27 cellular contexts compared by ENCODE assay signal in the genomic region with DNA sequence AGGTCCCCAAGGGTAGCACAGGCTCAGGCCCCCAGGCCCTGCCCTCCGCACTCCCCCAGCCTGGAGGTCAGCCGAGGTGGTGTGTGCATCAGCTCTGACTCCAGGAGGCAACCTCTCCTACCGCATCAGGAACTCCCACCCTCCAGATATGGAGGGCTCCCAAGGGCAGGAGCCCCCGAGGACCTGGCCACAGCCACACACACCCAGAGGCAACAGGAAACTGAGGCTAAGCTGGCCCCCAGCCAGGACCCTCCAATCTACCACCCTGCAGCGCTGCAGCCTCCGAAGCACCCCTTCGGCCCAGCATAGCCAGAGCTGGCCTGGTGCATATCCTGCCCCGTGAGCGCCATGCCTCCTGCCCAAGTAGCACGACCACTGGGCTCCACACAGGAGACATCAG.
"Had no signal": no experiment of that assay in that cellular context is flagged by ENCODE, and none has a peak within 500 bp of the region (broad histone marks: within the 10 kb centered on the region; RNA-seq: fewer than 3 reads in every experiment).

No MANE protein-coding gene starts in this region.

- H3K9me3 Mint-ChIP-seq: activated B cell treated with CpG ODN at 0.5 μM for 24 hours; activated CD4-positive, alpha-beta memory T cell treated with anti-CD3 and anti-CD28 coated beads, Interleukin-2, amount 10 ng/mL, durations not matched to agents 7 days and 5 days; activated CD4-positive, alpha-beta T cell treated with anti-CD3 and anti-CD28 coated beads, Interleukin-2, amount 10 ng/mL, durations not matched to agents 24 days and 14 days; activated naive CD4-positive, alpha-beta T cell treated with anti-CD3 and anti-CD28 coated beads for 36 hours; activated naive CD8-positive, alpha-beta T cell treated with anti-CD3 and anti-CD28 coated beads for 36 hours; activated T-helper 17 cell treated with anti-CD3 and anti-CD28 coated beads, Interleukin-2, amount 50 U/mL, for 72 hours; T-cell had no signal

- H3K4me1 Mint-ChIP-seq: activated T-helper 17 cell treated with anti-CD3 and anti-CD28 coated beads, Interleukin-2, amount 50 U/mL, for 72 hours had no signal

- H3K27me3 Mint-ChIP-seq: activated naive CD8-positive, alpha-beta T cell treated with anti-CD3 and anti-CD28 coated beads for 36 hours; activated T-helper 17 cell treated with anti-CD3 and anti-CD28 coated beads, Interleukin-2, amount 50 U/mL, for 72 hours; T-cell had no signal

- H3K27ac ChIP-seq: KMS-11, SK-N-MC had no signal

- H3K27ac Mint-ChIP-seq: activated B cell treated with CpG ODN at 0.5 μM for 24 hours; activated CD4-positive, alpha-beta memory T cell treated with anti-CD3 and anti-CD28 coated beads, Interleukin-2, amount 10 ng/mL, durations not matched to agents 7 days and 5 days; activated CD4-positive, alpha-beta T cell treated with anti-CD3 and anti-CD28 coated beads, Interleukin-2, amount 10 ng/mL, durations not matched to agents 24 days and 14 days; activated naive CD4-positive, alpha-beta T cell treated with anti-CD3 and anti-CD28 coated beads for 36 hours; activated naive CD8-positive, alpha-beta T cell treated with anti-CD3 and anti-CD28 coated beads for 36 hours; activated T-helper 17 cell treated with anti-CD3 and anti-CD28 coated beads, Interleukin-2, amount 50 U/mL, for 72 hours; T-cell had no signal

- H3K36me3 ChIP-seq: MG63 had no signal

- H3K4me2 ChIP-seq: KMS-11 had no signal

- H3K4me3 ChIP-seq: MG63, SK-N-MC had no signal

- H3K9me3 ChIP-seq: MG63 had no signal

- DNase-seq: activated B cell treated with CpG ODN at 0.5 μM for 24 hours; activated CD4-positive, alpha-beta memory T cell treated with anti-CD3 and anti-CD28 coated beads, Interleukin-2, amount 10 ng/mL, durations not matched to agents 7 days and 5 days; activated CD4-positive, alpha-beta T cell treated with anti-CD3 and anti-CD28 coated beads for 1 hour; activated CD4-positive, alpha-beta T cell treated with anti-CD3 and anti-CD28 coated beads, Interleukin-2, amount 10 ng/mL, durations not matched to agents 24 days and 14 days; activated gamma-delta T cell; activated naive CD4-positive, alpha-beta T cell treated with anti-CD3 and anti-CD28 coated beads for 36 hours; activated naive CD8-positive, alpha-beta T cell treated with anti-CD3 and anti-CD28 coated beads for 36 hours; activated T-cell treated with anti-CD3 and anti-CD28 coated beads for 4 hours; activated T-cell treated with anti-CD3 and anti-CD28 coated beads, Interleukin-2, amount 50 U/mL, for 48 hours; caudate nucleus; MG63; NCI-H1105 treated with DMSO at 0.1 percent for 48 hours; NCI-H146; NCI-H187 treated with DMSO at 0.1 percent for 48 hours; NCI-H2081 treated with DMSO at 0.1 percent for 48 hours; NCI-H2171; NCI-H226; NCI-H526; NCI-H82; T-cell; T-helper 2 cell; T1000 had no signal

- H3K27me3 ChIP-seq: MG63 had no signal

- FAIRE-seq: TTC549 had no signal

- H3K4me3 Mint-ChIP-seq: activated B cell treated with CpG ODN at 0.5 μM for 24 hours; activated CD4-positive, alpha-beta memory T cell treated with anti-CD3 and anti-CD28 coated beads, Interleukin-2, amount 10 ng/mL, durations not matched to agents 7 days and 5 days; activated CD4-positive, alpha-beta T cell treated with anti-CD3 and anti-CD28 coated beads, Interleukin-2, amount 10 ng/mL, durations not matched to agents 24 days and 14 days; activated naive CD4-positive, alpha-beta T cell treated with anti-CD3 and anti-CD28 coated beads for 36 hours; activated naive CD8-positive, alpha-beta T cell treated with anti-CD3 and anti-CD28 coated beads for 36 hours; activated T-helper 17 cell treated with anti-CD3 and anti-CD28 coated beads, Interleukin-2, amount 50 U/mL, for 72 hours; T-cell had no signal

- H3K36me3 Mint-ChIP-seq: activated naive CD8-positive, alpha-beta T cell treated with anti-CD3 and anti-CD28 coated beads for 36 hours; T-cell had no signal

- ATAC-seq: activated T-helper 17 cell treated with anti-CD3 and anti-CD28 coated beads, Interleukin-2, amount 50 U/mL, for 72 hours; Right ventricle myocardium inferior; T-cell had no signal
